In genomic region chr13:113202912-113203311, GRCh38 we compare ENCODE assay signal across 23 cellular contexts. TPM values are rescaled to one million over a fixed set of nuclear protein-coding genes. Genes with fewer than 3 reads are reported as not detected.
A peak's percentile ranks its signal among the peaks of the same experiment; 100 is the strongest.
DNase-seq lines count a peak whose midpoint lies in the region; ATAC-seq and TF ChIP-seq lines count a peak whose summit lies in the region.
"Had no signal": no experiment of that assay in that cellular context is flagged by ENCODE, and none has a peak within 500 bp of the region (broad histone marks: within the 10 kb centered on the region; RNA-seq: fewer than 3 reads in every experiment).

No MANE protein-coding gene starts in this region.

- ATAC-seq in activated T-cell treated with anti-CD3 and anti-CD28 coated beads, Interleukin-2, amount 50 U/mL, for 72 hours (replicated peaks in 1 of 2) = no peak
- ATAC-seq in GM18520 (IDR thresholded peaks at IDR 0.05; ENCODE audit: unreplicated experiment) (no peak), GM18909 (IDR thresholded peaks at IDR 0.05; ENCODE audit: poor library complexity, unreplicated experiment) (no peak)
- ATAC-seq: gastrocnemius medialis; naive thymus-derived CD4-positive, alpha-beta T cell; pancreas had no signal

- no peak for TF ChIP-seq POLR2A in NB4 (IDR thresholded peaks at IDR 0.05; ENCODE audit: extremely low read depth, insufficient read length)

- H3K27ac Mint-ChIP-seq in activated T-cell treated with anti-CD3 and anti-CD28 coated beads, Interleukin-2, amount 50 U/mL, for 72 hours = peak overlapping the region; percentile 87
- peak overlapping the region; percentile 10 for H3K27ac Mint-ChIP-seq in progenitor cell of endocrine pancreas

- DNase-seq in activated T-cell treated with anti-CD3 and anti-CD28 coated beads, Interleukin-2, amount 50 U/mL, for 72 hours = no peak
- no peak for DNase-seq in activated T-cell treated with anti-CD3 and anti-CD28 coated beads, Interleukin-2, amount 50 U/mL, for 1 hour
- peak; percentile 45 for DNase-seq in NB4 (ENCODE audit: low read depth)
- peak; percentile 22 for DNase-seq in fibroblast of the aortic adventitia (ENCODE audit: low read depth)
- DNase-seq in progenitor cell of endocrine pancreas (ENCODE audit: low spot score, unreplicated experiment) = no peak
- no peak for DNase-seq in NCI-H2227 treated with DMSO at 0.1 percent for 48 hours (lab: John Stamatoyannopoulos, UW)
- DNase-seq: activated CD4-positive, alpha-beta memory T cell treated with anti-CD3 and anti-CD28 coated beads for 36 hours; CD4-positive, CD25-positive, alpha-beta regulatory T cell; erythroblast; gastrocnemius medialis; MM.1S; naive thymus-derived CD4-positive, alpha-beta T cell; NCI-H146; NCI-H2171 treated with DMSO at 0.1 percent for 48 hours; SHP77 treated with DMSO at 0.1 percent for 48 hours; sigmoid colon; thyroid gland; WERI-Rb-1 had no signal

- peak overlapping the region in 1 of 2 donors; percentile 28 for H3K4me3 Mint-ChIP-seq in activated T-cell treated with anti-CD3 and anti-CD28 coated beads, Interleukin-2, amount 50 U/mL, for 72 hours
- no peak overlapping the region for H3K4me3 Mint-ChIP-seq in progenitor cell of endocrine pancreas (ENCODE audit: low read depth)
- H3K4me3 Mint-ChIP-seq: activated CD4-positive, alpha-beta memory T cell treated with anti-CD3 and anti-CD28 coated beads for 36 hours had no signal

- peaks cover 3 to 5% of the 10 kb centered on the region in 2 donors for H3K36me3 Mint-ChIP-seq in activated T-cell treated with anti-CD3 and anti-CD28 coated beads, Interleukin-2, amount 50 U/mL, for 72 hours (ENCODE audit: insufficient read depth in 2 of 2)
- peaks cover 8% of the 10 kb centered on the region for H3K36me3 Mint-ChIP-seq in progenitor cell of endocrine pancreas (ENCODE audit: insufficient read depth)

- TF ChIP-seq CTCF in NB4 (IDR thresholded peaks at IDR 0.05; ENCODE audit: low read depth, low read length) (no peak), fibroblast of the aortic adventitia (IDR thresholded peaks at IDR 0.05; ENCODE audit: insufficient read depth, low read length) (no peak), progenitor cell of endocrine pancreas (IDR thresholded peaks at IDR 0.05; ENCODE audit: unreplicated experiment) (no peak)

- H3K4me1 Mint-ChIP-seq in activated T-cell treated with anti-CD3 and anti-CD28 coated beads, Interleukin-2, amount 50 U/mL, for 72 hours (ENCODE audit: low read depth) = peaks cover 54% of the 10 kb centered on the region
- peaks cover 12% of the 10 kb centered on the region for H3K4me1 Mint-ChIP-seq in progenitor cell of endocrine pancreas (ENCODE audit: low read depth)

- no peaks in the 10 kb centered on the region for H3K9me3 Mint-ChIP-seq in activated T-cell treated with anti-CD3 and anti-CD28 coated beads, Interleukin-2, amount 50 U/mL, for 72 hours
- H3K9me3 Mint-ChIP-seq in progenitor cell of endocrine pancreas (ENCODE audit: low read depth) = no peaks in the 10 kb centered on the region
- H3K9me3 Mint-ChIP-seq: activated CD4-positive, alpha-beta memory T cell treated with anti-CD3 and anti-CD28 coated beads for 36 hours; CD4-positive, CD25-positive, alpha-beta regulatory T cell; naive thymus-derived CD4-positive, alpha-beta T cell had no signal

- H3K4me3 ChIP-seq in NB4 (ENCODE audit: low read depth, low read length) (peak overlapping the region; percentile 22), fibroblast of the aortic adventitia (ENCODE audit: low read depth, low read length) (no peak overlapping the region)
- H3K4me3 ChIP-seq: cardiac muscle cell, gastrocnemius medialis, pancreas, sigmoid colon, thyroid gland had no signal

- no peaks in the 10 kb centered on the region for H3K27me3 Mint-ChIP-seq in activated T-cell treated with anti-CD3 and anti-CD28 coated beads, Interleukin-2, amount 50 U/mL, for 72 hours (ENCODE audit: low read depth)
- no peaks in the 10 kb centered on the region for H3K27me3 Mint-ChIP-seq in progenitor cell of endocrine pancreas
- H3K27me3 Mint-ChIP-seq: activated CD4-positive, alpha-beta memory T cell treated with anti-CD3 and anti-CD28 coated beads for 36 hours; CD4-positive, CD25-positive, alpha-beta regulatory T cell; naive thymus-derived CD4-positive, alpha-beta T cell had no signal

RNA-seq across cellular contexts. Expression of gene PCID2, which starts 5.6 kb away (rescaled TPM):
- total RNA-seq in activated T-cell treated with anti-CD3 and anti-CD28 coated beads, Interleukin-2, amount 50 U/mL, for 72 hours = 10 to 100 TPM; 76.8 to 83.1 TPM
- total RNA-seq in fibroblast of the aortic adventitia (ENCODE audit: low replicate concordance) = 55.0 and 77.4 TPM in 2 replicates
- 52.1 and 58.7 TPM in 2 replicates for total RNA-seq in progenitor cell of endocrine pancreas

RNA-seq across cellular contexts. Expression of gene CUL4A, which starts 6.5 kb away (rescaled TPM):
- total RNA-seq in activated T-cell treated with anti-CD3 and anti-CD28 coated beads, Interleukin-2, amount 50 U/mL, for 72 hours = 10 to 100 TPM; 71.4 to 82.1 TPM
- total RNA-seq in fibroblast of the aortic adventitia (ENCODE audit: low replicate concordance) = 58.1 and 114 TPM in 2 replicates
- 75.8 and 77.1 TPM in 2 replicates for total RNA-seq in progenitor cell of endocrine pancreas

RNA-seq across cellular contexts. Expression of gene PROZ, which starts 44.5 kb away (rescaled TPM):
- total RNA-seq in activated T-cell treated with anti-CD3 and anti-CD28 coated beads, Interleukin-2, amount 50 U/mL, for 72 hours = not detected
- total RNA-seq in fibroblast of the aortic adventitia (ENCODE audit: low replicate concordance) = not detected in 2 replicates
- total RNA-seq in progenitor cell of endocrine pancreas = not detected in 2 replicates
- total RNA-seq: activated CD4-positive, alpha-beta memory T cell treated with anti-CD3 and anti-CD28 coated beads for 36 hours; cardiac muscle cell; CD4-positive, CD25-positive, alpha-beta regulatory T cell; gastrocnemius medialis; mesenteric fat pad; pancreas; sigmoid colon; thyroid gland had no signal

Comparison
In these comparisons a context has a peak if more than half of its experiments do, and no peak if none do; other contexts are left out.
1. DNase-seq: peak in NB4 (single experiment) and fibroblast of the aortic adventitia (single experiment); none in activated T-cell treated with anti-CD3 and anti-CD28 coated beads, Interleukin-2, amount 50 U/mL, for 72 hours (0 of 2), activated T-cell treated with anti-CD3 and anti-CD28 coated beads, Interleukin-2, amount 50 U/mL, for 1 hour (single experiment), progenitor cell of endocrine pancreas (single experiment) and NCI-H2227 treated with DMSO at 0.1 percent for 48 hours (single experiment).